8 cellular contexts compared by ENCODE assay signal in the genomic region with DNA sequence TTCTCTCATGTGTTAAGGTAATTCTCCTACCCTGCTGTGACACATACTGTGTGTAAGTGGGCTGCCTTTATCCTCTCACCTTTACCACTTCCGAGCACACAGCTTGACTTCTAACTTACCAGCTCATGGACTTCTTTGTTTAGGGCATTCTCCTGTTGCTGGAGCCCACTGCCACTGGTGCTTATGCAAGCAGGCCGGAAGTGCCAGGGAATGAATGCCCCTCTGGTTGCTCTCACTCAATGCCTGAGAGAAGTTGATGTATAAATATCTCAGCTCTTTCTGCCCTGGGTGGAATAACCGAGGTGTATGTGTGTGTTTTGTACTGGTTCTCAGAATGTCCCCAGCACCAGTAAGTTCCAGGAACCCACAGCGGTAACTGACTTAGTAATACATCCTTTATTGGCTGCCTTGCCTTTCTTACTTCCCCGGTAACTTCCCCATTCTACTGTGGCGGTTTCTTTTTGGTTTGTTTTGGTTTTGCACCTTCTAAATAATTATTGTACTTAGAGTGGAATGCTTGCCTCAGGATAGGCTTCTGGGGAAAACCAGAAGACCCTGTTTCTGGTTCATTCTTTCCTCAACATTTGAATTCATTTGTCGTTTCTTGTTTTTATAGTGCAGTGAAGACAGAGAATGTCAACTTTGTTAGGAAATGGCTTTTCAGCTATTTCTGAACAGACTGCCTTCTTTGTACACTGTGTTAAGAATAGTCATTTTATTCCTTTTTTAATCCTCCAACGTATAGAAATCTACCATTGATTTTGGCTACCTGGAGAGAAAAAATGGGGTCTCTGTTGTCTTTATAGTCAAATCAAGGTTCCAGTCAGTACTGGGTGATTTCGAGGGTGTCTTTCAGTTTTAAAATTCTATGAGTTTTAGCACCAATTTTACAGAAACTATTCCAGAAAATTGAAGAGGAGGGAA. TPM values are rescaled to one million over a fixed set of nuclear protein-coding genes. Genes with fewer than 3 reads are reported as not detected.
DNase-seq lines count a peak whose midpoint lies in the region; ATAC-seq and TF ChIP-seq lines count a peak whose summit lies in the region.

No MANE protein-coding gene starts in this region.

- H3K27ac ChIP-seq in ACC112 (ENCODE audit: low read depth, low read length) (no peak overlapping the region), Peyer's patch (peak overlapping the region in 3 of 4 donors; percentile 22 to 48 (median 44))

- no peaks in the 10 kb centered on the region for H3K79me2 ChIP-seq in ACC112 (ENCODE audit: control insufficient read depth, insufficient read depth, low read length, unreplicated experiment)

- H3K27me3 Mint-ChIP-seq in activated naive CD8-positive, alpha-beta T cell treated with anti-CD3 and anti-CD28 coated beads, Interleukin-2, amount 10 ng/mL, durations not matched to agents 7 days and 5 days, result no peaks in the 10 kb centered on the region
- H3K27me3 Mint-ChIP-seq in osteocyte (ENCODE audit: unreplicated experiment), result no peaks in the 10 kb centered on the region

- H3K4me1 ChIP-seq in ACC112 (ENCODE audit: control insufficient read depth, insufficient read depth, low read length, unreplicated experiment) (peaks cover 10% of the 10 kb centered on the region), Peyer's patch (no peaks in the 10 kb centered on the region)

- H3K27ac Mint-ChIP-seq in activated naive CD8-positive, alpha-beta T cell treated with anti-CD3 and anti-CD28 coated beads, Interleukin-2, amount 10 ng/mL, durations not matched to agents 7 days and 5 days, result peak overlapping the region; percentile 95
- peak overlapping the region; percentile 62 for H3K27ac Mint-ChIP-seq in osteocyte (ENCODE audit: unreplicated experiment)

- peak overlapping the region; percentile 92 for H3K4me3 Mint-ChIP-seq in activated naive CD8-positive, alpha-beta T cell treated with anti-CD3 and anti-CD28 coated beads, Interleukin-2, amount 10 ng/mL, durations not matched to agents 7 days and 5 days
- peak overlapping the region; percentile 38 for H3K4me3 Mint-ChIP-seq in osteocyte (ENCODE audit: unreplicated experiment)

- H3K4me3 ChIP-seq in ACC112 (ENCODE audit: low read depth, low read length), result peak overlapping the region; percentile 63
- H3K4me3 ChIP-seq in Peyer's patch, result no peak overlapping the region

- peaks cover 12% of the 10 kb centered on the region for H3K4me1 Mint-ChIP-seq in activated naive CD8-positive, alpha-beta T cell treated with anti-CD3 and anti-CD28 coated beads, Interleukin-2, amount 10 ng/mL, durations not matched to agents 7 days and 5 days
- peaks cover 12% of the 10 kb centered on the region for H3K4me1 Mint-ChIP-seq in osteocyte (ENCODE audit: unreplicated experiment)

- peaks cover 4% of the 10 kb centered on the region for H3K36me3 Mint-ChIP-seq in activated naive CD8-positive, alpha-beta T cell treated with anti-CD3 and anti-CD28 coated beads, Interleukin-2, amount 10 ng/mL, durations not matched to agents 7 days and 5 days
- H3K36me3 Mint-ChIP-seq in osteocyte (ENCODE audit: unreplicated experiment), result no peaks in the 10 kb centered on the region

- H2AFZ ChIP-seq in ACC112 (ENCODE audit: low read length, unreplicated experiment), result peak overlapping the region; percentile 99

- TF ChIP-seq CTCF in Peyer's patch (IDR thresholded peaks at IDR 0.05) (no peak), osteocyte (IDR thresholded peaks at IDR 0.05) (no peak)

- H3K9me3 Mint-ChIP-seq in activated naive CD8-positive, alpha-beta T cell treated with anti-CD3 and anti-CD28 coated beads, Interleukin-2, amount 10 ng/mL, durations not matched to agents 7 days and 5 days, result no peaks in the 10 kb centered on the region
- no peaks in the 10 kb centered on the region for H3K9me3 Mint-ChIP-seq in osteocyte (ENCODE audit: unreplicated experiment)

- POLR2A ChIA-PET in activated naive CD8-positive, alpha-beta T cell treated with anti-CD3 and anti-CD28 coated beads, Interleukin-2, amount 10 ng/mL, durations not matched to agents 7 days and 5 days (lab: Charles Lee), result interaction anchor here (0.6 to 1.6 kb wide), 8 partner anchors 22 to 170 kb away, joined by 3 to 14 read pairs (median 4); partner anchors contain the start of genes APOO, CXorf58 and SAT1

- DNase-seq in GM19238 (ENCODE audit: insufficient read length, low spot score), result peak; percentile 43
- peak in 2 of 3 donors; percentile 27 to 54 for DNase-seq in Peyer's patch
- peak; percentile 53 for DNase-seq in activated naive CD8-positive, alpha-beta T cell treated with anti-CD3 and anti-CD28 coated beads, Interleukin-2, amount 10 ng/mL, durations not matched to agents 7 days and 5 days
- DNase-seq in osteocyte (ENCODE audit: extremely low spot score, unreplicated experiment), result no peak
- DNase-seq in effector CD8-positive, alpha-beta T cell (lab: John Stamatoyannopoulos, UW), result no peak
- no peak for DNase-seq in HPDE6-E6E7 (ENCODE audit: extremely low spot score)

- H3K36me3 ChIP-seq in ACC112 (ENCODE audit: insufficient read depth, low read length) (no peaks in the 10 kb centered on the region), Peyer's patch (no peaks in the 10 kb centered on the region)

- ATAC-seq in HG03139 (IDR thresholded peaks at IDR 0.05; ENCODE audit: unreplicated experiment), result peak; percentile 88
- peak; percentile 93 for ATAC-seq in activated naive CD8-positive, alpha-beta T cell treated with anti-CD3 and anti-CD28 coated beads, Interleukin-2, amount 10 ng/mL, durations not matched to agents 7 days and 5 days (ENCODE audit: low read depth)

- H3K27me3 ChIP-seq in ACC112 (ENCODE audit: insufficient read depth, low read length), result no peaks in the 10 kb centered on the region
- no peaks in the 10 kb centered on the region for H3K27me3 ChIP-seq in Peyer's patch

- H3K9me3 ChIP-seq in Peyer's patch, result no peaks in the 10 kb centered on the region

- no peak for TF ChIP-seq POLR2A in Peyer's patch (IDR thresholded peaks at IDR 0.05)

RNA-seq across cellular contexts. Expression of gene CXorf58, which starts 45.4 kb away (rescaled TPM):
- total RNA-seq in Peyer's patch (under 1 TPM in 1 of 4 donors, not detected in 3; 0.53 TPM), osteocyte (not detected in 2 replicates)
- total RNA-seq in activated naive CD8-positive, alpha-beta T cell treated with anti-CD3 and anti-CD28 coated beads, Interleukin-2, amount 10 ng/mL, durations not matched to agents 7 days and 5 days, result not detected

RNA-seq across cellular contexts. Expression of gene APOO, which starts 45.5 kb away (rescaled TPM):
- total RNA-seq in Peyer's patch, result 10 to 100 TPM; 12.1 to 20.6 (median 17.8) TPM
- 10 to 100 TPM; 23.8 to 24.2 TPM for total RNA-seq in activated naive CD8-positive, alpha-beta T cell treated with anti-CD3 and anti-CD28 coated beads, Interleukin-2, amount 10 ng/mL, durations not matched to agents 7 days and 5 days
- 35.4 and 47.4 TPM in 2 replicates for total RNA-seq in osteocyte

Comparison
In these comparisons a context has a peak if more than half of its experiments do, and no peak if none do; other contexts are left out.
1. DNase-seq: peak in GM19238 (single experiment), Peyer's patch (2 of 3) and activated naive CD8-positive, alpha-beta T cell treated with anti-CD3 and anti-CD28 coated beads, Interleukin-2, amount 10 ng/mL, durations not matched to agents 7 days and 5 days (single experiment); none in osteocyte (single experiment), effector CD8-positive, alpha-beta T cell (single experiment) and HPDE6-E6E7 (single experiment).